In genomic region chr7:151438864-151439601, GRCh38 we compare ENCODE assay signal across 2 cellular contexts.
A peak's percentile ranks its signal among the peaks of the same experiment; 100 is the strongest.
TF ChIP-seq lines count a peak whose summit lies in the region.

No MANE protein-coding gene starts in this region.

TF ChIP-seq in GM23338, 12 proteins besides CTCF, POLR2A, EP300 and RAD21:
- TF ChIP-seq ETS1 (IDR thresholded peaks at IDR 0.05) (no peak), EZH2 (IDR thresholded peaks at IDR 0.05; ENCODE audit: low read depth, unreplicated experiment) (no peak), NANOG (IDR thresholded peaks at IDR 0.05; ENCODE audit: borderline replicate concordance) (no peak), CREB1 (CRISPR knock-in tag; IDR thresholded peaks at IDR 0.05; ENCODE audit: low read depth) (no peak), ZNF462 (CRISPR knock-in tag; IDR thresholded peaks at IDR 0.05) (no peak), STAT1 (IDR thresholded peaks at IDR 0.05; ENCODE audit: unreplicated experiment) (no peak), REST (IDR thresholded peaks at IDR 0.05; ENCODE audit: unreplicated experiment) (no peak), ZNF114 (CRISPR knock-in tag; IDR thresholded peaks at IDR 0.05) (no peak)

TF ChIP-seq in H1, 55 proteins besides CTCF, POLR2A, EP300 and RAD21:
- TF ChIP-seq TEAD4 (IDR thresholded peaks at IDR 0.05; ENCODE audit: low read depth, low read length) (peak; percentile 36; the same call in 1 of the 2 replicates), SP4 (IDR thresholded peaks at IDR 0.05; ENCODE audit: low read length) (no peak)
